In genomic region chr19:38734176-38734425, GRCh38 we compare ENCODE assay signal across 9 cellular contexts. TPM values are rescaled to one million over a fixed set of nuclear protein-coding genes. Genes with fewer than 3 reads are reported as not detected.
DNase-seq lines count a peak whose midpoint lies in the region; ATAC-seq and TF ChIP-seq lines count a peak whose summit lies in the region.
"Had no signal": no experiment of that assay in that cellular context is flagged by ENCODE, and none has a peak within 500 bp of the region (broad histone marks: within the 10 kb centered on the region; RNA-seq: fewer than 3 reads in every experiment).

No MANE protein-coding gene starts in this region.

- no peaks in the 10 kb centered on the region for H3K27me3 ChIP-seq in CD4-positive, CD25-positive, alpha-beta regulatory T cell (ENCODE audit: control insufficient read depth, insufficient read depth, low read length)
- H3K27me3 ChIP-seq: ovary had no signal

- H3K27ac Mint-ChIP-seq in CD4-positive, CD25-positive, alpha-beta regulatory T cell: peak overlapping the region; percentile 87 to 90 (median 90)
- peak overlapping the region; percentile 78 for H3K27ac Mint-ChIP-seq in chondrocyte (ENCODE audit: unreplicated experiment)
- peak overlapping the region; percentile 77 for H3K27ac Mint-ChIP-seq in osteocyte (ENCODE audit: unreplicated experiment)

- no peaks in the 10 kb centered on the region for H3K9me3 ChIP-seq in CD4-positive, CD25-positive, alpha-beta regulatory T cell (ENCODE audit: control insufficient read depth in 2 of 2, low read length in 2 of 2)
- H3K9me3 ChIP-seq: ovary had no signal

- peak in 1 of 2 donors; percentile 28 for ATAC-seq in CD4-positive, CD25-positive, alpha-beta regulatory T cell (ENCODE audit: low read depth in 2 of 2)
- ATAC-seq in HG03280 (IDR thresholded peaks at IDR 0.05; ENCODE audit: unreplicated experiment) (peak; percentile 37), HG03175 (IDR thresholded peaks at IDR 0.05; ENCODE audit: unreplicated experiment) (no peak), HG03457 (IDR thresholded peaks at IDR 0.05; ENCODE audit: unreplicated experiment) (no peak)

- TF ChIP-seq CTCF in chondrocyte (IDR thresholded peaks at IDR 0.05) (no peak), osteocyte (IDR thresholded peaks at IDR 0.05) (no peak)

- no peak overlapping the region for H3K4me3 ChIP-seq in CD4-positive, CD25-positive, alpha-beta regulatory T cell (ENCODE audit: low read depth, low read length)
- H3K4me3 ChIP-seq: ovary had no signal

- no peaks in the 10 kb centered on the region for H3K27me3 Mint-ChIP-seq in CD4-positive, CD25-positive, alpha-beta regulatory T cell
- H3K27me3 Mint-ChIP-seq in chondrocyte (ENCODE audit: low read depth): no peaks in the 10 kb centered on the region
- no peaks in the 10 kb centered on the region for H3K27me3 Mint-ChIP-seq in osteocyte (ENCODE audit: unreplicated experiment)

- peaks cover 3% of the 10 kb centered on the region for H3K36me3 Mint-ChIP-seq in CD4-positive, CD25-positive, alpha-beta regulatory T cell
- H3K36me3 Mint-ChIP-seq in chondrocyte (ENCODE audit: low read depth) (peaks cover 23% of the 10 kb centered on the region), osteocyte (ENCODE audit: unreplicated experiment) (peaks cover 18% of the 10 kb centered on the region)

- no peak for DNase-seq in CD4-positive, CD25-positive, alpha-beta regulatory T cell
- DNase-seq in chondrocyte (ENCODE audit: low spot score) (no peak), osteocyte (ENCODE audit: extremely low spot score, unreplicated experiment) (no peak), foreskin melanocyte (no peak), NCI-H187 (lab: John Stamatoyannopoulos, UW) (no peak)

- H3K4me1 Mint-ChIP-seq in CD4-positive, CD25-positive, alpha-beta regulatory T cell: peaks cover 0 to 58% (median 29%) of the 10 kb centered on the region in 4 donors
- H3K4me1 Mint-ChIP-seq in chondrocyte (ENCODE audit: low read depth): peaks cover 46% of the 10 kb centered on the region
- H3K4me1 Mint-ChIP-seq in osteocyte (ENCODE audit: unreplicated experiment): peaks cover 28% of the 10 kb centered on the region

- H3K4me3 Mint-ChIP-seq in CD4-positive, CD25-positive, alpha-beta regulatory T cell: peak overlapping the region in 3 of 4 donors; percentile 66 to 86 (median 79)
- no peak overlapping the region for H3K4me3 Mint-ChIP-seq in chondrocyte (ENCODE audit: unreplicated experiment)
- no peak overlapping the region for H3K4me3 Mint-ChIP-seq in osteocyte (ENCODE audit: unreplicated experiment)

- peaks cover 39% of the 10 kb centered on the region for H3K4me1 ChIP-seq in CD4-positive, CD25-positive, alpha-beta regulatory T cell (ENCODE audit: control insufficient read depth, insufficient read depth, low read length, poor library complexity, severe bottlenecking)

- peaks cover 0 to 1% (median 0%) of the 10 kb centered on the region in 7 donors for H3K9me3 Mint-ChIP-seq in CD4-positive, CD25-positive, alpha-beta regulatory T cell
- H3K9me3 Mint-ChIP-seq in chondrocyte (ENCODE audit: low read depth) (no peaks in the 10 kb centered on the region), osteocyte (ENCODE audit: unreplicated experiment) (no peaks in the 10 kb centered on the region)

- H3K36me3 ChIP-seq in CD4-positive, CD25-positive, alpha-beta regulatory T cell (ENCODE audit: control insufficient read depth, insufficient read depth, low read length): peaks cover 9% of the 10 kb centered on the region
- H3K36me3 ChIP-seq: ovary had no signal

- peak overlapping the region; percentile 69 for H3K27ac ChIP-seq in CD4-positive, CD25-positive, alpha-beta regulatory T cell (ENCODE audit: insufficient read depth, low read length, poor library complexity, severe bottlenecking)

RNA-seq across cellular contexts. Expression of gene CAPN12, which starts 10.2 kb away (rescaled TPM):
- total RNA-seq in CD4-positive, CD25-positive, alpha-beta regulatory T cell: 6.1 TPM
- 1 to 10 TPM; 1.0 to 2.6 (median 1.9) TPM for polyA plus RNA-seq in CD4-positive, CD25-positive, alpha-beta regulatory T cell
- total RNA-seq in chondrocyte (0.40 to 0.44 TPM (median 0.44 TPM) in 3 replicates), osteocyte (not detected in 2 replicates)

RNA-seq across cellular contexts. Expression of gene LGALS7, which starts 39.2 kb away (rescaled TPM):
- total RNA-seq in CD4-positive, CD25-positive, alpha-beta regulatory T cell: not detected
- polyA plus RNA-seq in CD4-positive, CD25-positive, alpha-beta regulatory T cell: not detected
- total RNA-seq in chondrocyte (not detected in 3 replicates), osteocyte (not detected in 2 replicates)

RNA-seq across cellular contexts. Expression of gene LGALS7B, which starts 54.9 kb away (rescaled TPM):
- total RNA-seq in CD4-positive, CD25-positive, alpha-beta regulatory T cell: not detected
- not detected for polyA plus RNA-seq in CD4-positive, CD25-positive, alpha-beta regulatory T cell
- total RNA-seq in chondrocyte: not detected in 3 replicates
- not detected in 2 replicates for total RNA-seq in osteocyte
- total RNA-seq: ovary had no signal
- polyA plus RNA-seq: ovary had no signal

Comparison
In these comparisons a context has a peak if more than half of its experiments do, and no peak if none do; other contexts are left out.
1. H3K4me3 Mint-ChIP-seq: peak in CD4-positive, CD25-positive, alpha-beta regulatory T cell (3 of 4); none in chondrocyte (single experiment) and osteocyte (single experiment).
2. Peak in every context shown above with its lines, with median percentiles within 50 percentile points of each other: H3K27ac Mint-ChIP-seq.